Comparison of ENCODE assay signal across 8 cellular contexts in the genomic region with DNA sequence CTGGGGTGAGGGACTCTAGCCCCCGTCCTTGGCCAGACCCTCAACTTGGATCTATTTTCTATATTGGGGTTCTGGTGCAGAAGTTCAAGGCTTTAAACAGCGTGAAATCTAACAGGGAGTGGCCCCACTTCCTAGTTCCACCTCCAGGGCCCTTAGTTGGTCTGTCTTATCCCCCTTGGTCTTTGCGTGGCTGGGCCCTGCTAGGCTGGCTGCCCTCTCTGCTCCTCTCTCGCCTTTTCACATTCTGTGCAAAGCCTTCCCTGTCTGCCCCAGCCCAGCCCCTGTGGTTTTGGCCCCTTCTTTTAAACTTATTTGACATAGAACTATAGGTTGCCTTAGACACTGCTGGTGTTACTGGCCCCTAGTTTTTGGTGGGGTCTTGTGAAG. TPM values are rescaled to one million over a fixed set of nuclear protein-coding genes. Genes with fewer than 3 reads are reported as not detected.
DNase-seq lines count a peak whose midpoint lies in the region; ATAC-seq and TF ChIP-seq lines count a peak whose summit lies in the region.

No MANE protein-coding gene starts in this region.

- H3K9ac ChIP-seq in stomach smooth muscle (ENCODE audit: low read length in 2 of 2), result peak overlapping the region; percentile 14 to 51

- no peak overlapping the region for H3K4me3 Mint-ChIP-seq in activated CD4-positive, alpha-beta T cell treated with anti-CD3 and anti-CD28 coated beads, Interleukin-2, amount 10 ng/mL, durations not matched to agents 24 days and 14 days

- no peak for TF ChIP-seq CTCF in Panc1 (IDR thresholded peaks at IDR 0.05)
- TF ChIP-seq CTCF in esophagus squamous epithelium (IDR thresholded peaks at IDR 0.05), result no peak
- TF ChIP-seq CTCF in omental fat pad (IDR thresholded peaks at IDR 0.05), result no peak

- H3K4me1 ChIP-seq in Panc1 (ENCODE audit: control insufficient read depth, insufficient read depth, low read length), result peaks cover 10% of the 10 kb centered on the region
- H3K4me1 ChIP-seq in esophagus squamous epithelium, result peaks cover 36 to 70% (median 48%) of the 10 kb centered on the region in 3 donors
- peaks cover 28% of the 10 kb centered on the region for H3K4me1 ChIP-seq in stomach smooth muscle (ENCODE audit: control insufficient read depth, insufficient read depth, low read length)

- H3K4me1 Mint-ChIP-seq in activated CD4-positive, alpha-beta T cell treated with anti-CD3 and anti-CD28 coated beads, Interleukin-2, amount 10 ng/mL, durations not matched to agents 24 days and 14 days, result peaks cover 47% of the 10 kb centered on the region

- no peaks in the 10 kb centered on the region for H3K27me3 ChIP-seq in Panc1 (ENCODE audit: control insufficient read depth, insufficient read depth, low read length)
- H3K27me3 ChIP-seq in esophagus squamous epithelium, result no peaks in the 10 kb centered on the region
- H3K27me3 ChIP-seq in stomach smooth muscle (ENCODE audit: control insufficient read depth in 1 of 2, insufficient read depth in 2 of 2, low read length in 2 of 2), result no peaks in the 10 kb centered on the region

- no peak for DNase-seq in activated CD4-positive, alpha-beta T cell treated with anti-CD3 and anti-CD28 coated beads, Interleukin-2, amount 10 ng/mL, durations not matched to agents 24 days and 14 days
- no peak for DNase-seq in activated CD4-positive, alpha-beta T cell treated with anti-CD3 and anti-CD28 coated beads, Interleukin-2, amount 50 U/mL, for 1 hour
- DNase-seq in Panc1 (ENCODE audit: low read depth, low spot score) (no peak), esophagus squamous epithelium (lab: John Stamatoyannopoulos, UW) (no peak), omental fat pad (ENCODE audit: low spot score) (no peak), putamen (ENCODE audit: low spot score) (no peak)

- ATAC-seq in Panc1 (peak; percentile 76), omental fat pad (ENCODE audit: low FRiP score) (no peak), HG02970 (IDR thresholded peaks at IDR 0.05; ENCODE audit: low FRiP score, unreplicated experiment) (no peak)

- in situ Hi-C loops in Panc1 (cut with HindIII; ENCODE audit: low pct_unique_long_range_greater_than_20kb, low sequenced_read_pairs), result no loop called here

- peak overlapping the region; percentile 51 for H3K27ac Mint-ChIP-seq in activated CD4-positive, alpha-beta T cell treated with anti-CD3 and anti-CD28 coated beads, Interleukin-2, amount 10 ng/mL, durations not matched to agents 24 days and 14 days

- H3K27ac ChIP-seq in Panc1 (ENCODE audit: low read length) (no peak overlapping the region), esophagus squamous epithelium (peak overlapping the region in 3 of 4 donors; percentile 82 to 93 (median 85)), stomach smooth muscle (ENCODE audit: low read length) (peak overlapping the region; percentile 24)

- no peak for TF ChIP-seq POLR2A in esophagus squamous epithelium (IDR thresholded peaks at IDR 0.05)

- H3K36me3 Mint-ChIP-seq in activated CD4-positive, alpha-beta T cell treated with anti-CD3 and anti-CD28 coated beads, Interleukin-2, amount 10 ng/mL, durations not matched to agents 24 days and 14 days (ENCODE audit: low read depth), result peaks cover 10% of the 10 kb centered on the region

- POLR2A ChIA-PET in Panc1 (lab: Charles Lee), result interaction anchor here (0.6 kb wide), 2 partner anchors 39 to 73 kb away, joined by 3 read pairs; a partner anchor contains a TSS

- H3K36me3 ChIP-seq in Panc1 (ENCODE audit: control insufficient read depth, insufficient read depth, low read length), result no peaks in the 10 kb centered on the region
- H3K36me3 ChIP-seq in esophagus squamous epithelium, result peaks cover 0 to 9% (median 0%) of the 10 kb centered on the region in 3 donors
- H3K36me3 ChIP-seq in stomach smooth muscle (ENCODE audit: control insufficient read depth in 2 of 2, insufficient read depth in 2 of 2, low read length in 2 of 2), result peaks cover 0 to 3% of the 10 kb centered on the region in 2 donors

- no peaks in the 10 kb centered on the region for H3K27me3 Mint-ChIP-seq in activated CD4-positive, alpha-beta T cell treated with anti-CD3 and anti-CD28 coated beads, Interleukin-2, amount 10 ng/mL, durations not matched to agents 24 days and 14 days

- BruUV-seq in Panc1 (replicated peaks; lab: Mats Ljungman, UMichigan), result no TSS peak

- H3K4me3 ChIP-seq in Panc1 (ENCODE audit: low read depth in 2 of 2, low read length in 2 of 2) (no peak overlapping the region), esophagus squamous epithelium (no peak overlapping the region), stomach smooth muscle (ENCODE audit: low read length in 2 of 2) (no peak overlapping the region)

- intact Hi-C loops in activated CD4-positive, alpha-beta T cell treated with anti-CD3 and anti-CD28 coated beads, Interleukin-2, amount 10 ng/mL, durations not matched to agents 24 days and 14 days (cut with micrococcal nuclease), result loop anchor here (1.0 kb wide), 1 partner anchor 175 kb away; no protein-coding TSS in a partner anchor
- intact Hi-C loops in Panc1 (cut with micrococcal nuclease; ENCODE audit: unreplicated experiment) (loop anchor here (2.0 kb wide), 1 partner anchor 176 kb away; no protein-coding TSS in a partner anchor), esophagus squamous epithelium (cut with DNase I) (loop anchor here (5.0 kb wide), 1 partner anchor 178 kb away; no protein-coding TSS in a partner anchor)

- CTCF ChIA-PET in Panc1 (lab: Charles Lee), result interaction anchor here (0.7 to 1.8 kb wide), 2 partner anchors 95 to 175 kb away, joined by 3 to 11 read pairs; no protein-coding TSS in a partner anchor

- no peaks in the 10 kb centered on the region for H3K9me3 Mint-ChIP-seq in activated CD4-positive, alpha-beta T cell treated with anti-CD3 and anti-CD28 coated beads, Interleukin-2, amount 10 ng/mL, durations not matched to agents 24 days and 14 days

- H3K9me3 ChIP-seq in Panc1 (ENCODE audit: control insufficient read depth, insufficient read depth, low read depth, low read length) (no peaks in the 10 kb centered on the region), esophagus squamous epithelium (no peaks in the 10 kb centered on the region), stomach smooth muscle (ENCODE audit: control insufficient read depth in 2 of 2, low read length in 2 of 2) (no peaks in the 10 kb centered on the region)

- WGBS in esophagus squamous epithelium, 2 donors, result 66 to 70% methylated on average over 3 to 4 of the region's 4 CpGs

RNA-seq across cellular contexts. Expression of a gene that starts 5.6 kb away (rescaled TPM):
- total RNA-seq in activated CD4-positive, alpha-beta T cell treated with anti-CD3 and anti-CD28 coated beads, Interleukin-2, amount 10 ng/mL, durations not matched to agents 24 days and 14 days, result 21.4 and 24.5 TPM in 2 replicates
- total RNA-seq in Panc1 (2021; ENCODE audit: unreplicated experiment) (26.1 TPM), esophagus squamous epithelium (10 to 100 TPM; 11.6 to 14.7 (median 12.4) TPM), omental fat pad (10 to 100 TPM in 3 of 4 donors, 1 to 10 TPM in 1; 9.7 to 21.5 (median 13.6) TPM)
- 21.9 TPM for polyA plus RNA-seq in Panc1 (2012; ENCODE audit: insufficient read length)

RNA-seq across cellular contexts. Expression of a gene that starts 33.6 kb away (rescaled TPM):
- 0.92 and 1.3 TPM in 2 replicates for total RNA-seq in activated CD4-positive, alpha-beta T cell treated with anti-CD3 and anti-CD28 coated beads, Interleukin-2, amount 10 ng/mL, durations not matched to agents 24 days and 14 days
- total RNA-seq in Panc1 (2021; ENCODE audit: unreplicated experiment), result 11.2 TPM
- polyA plus RNA-seq in Panc1 (2012; ENCODE audit: insufficient read length), result 13.5 TPM
- total RNA-seq in esophagus squamous epithelium, result 1 to 10 TPM in 1 of 4 donors, under 1 TPM in 3; 0.57 to 2.0 (median 0.67) TPM
- 1 to 10 TPM in 3 of 4 donors, under 1 TPM in 1; 0.60 to 4.6 (median 2.6) TPM for total RNA-seq in omental fat pad
